ENCODE assay signal across 8 cellular contexts in the genomic region with DNA sequence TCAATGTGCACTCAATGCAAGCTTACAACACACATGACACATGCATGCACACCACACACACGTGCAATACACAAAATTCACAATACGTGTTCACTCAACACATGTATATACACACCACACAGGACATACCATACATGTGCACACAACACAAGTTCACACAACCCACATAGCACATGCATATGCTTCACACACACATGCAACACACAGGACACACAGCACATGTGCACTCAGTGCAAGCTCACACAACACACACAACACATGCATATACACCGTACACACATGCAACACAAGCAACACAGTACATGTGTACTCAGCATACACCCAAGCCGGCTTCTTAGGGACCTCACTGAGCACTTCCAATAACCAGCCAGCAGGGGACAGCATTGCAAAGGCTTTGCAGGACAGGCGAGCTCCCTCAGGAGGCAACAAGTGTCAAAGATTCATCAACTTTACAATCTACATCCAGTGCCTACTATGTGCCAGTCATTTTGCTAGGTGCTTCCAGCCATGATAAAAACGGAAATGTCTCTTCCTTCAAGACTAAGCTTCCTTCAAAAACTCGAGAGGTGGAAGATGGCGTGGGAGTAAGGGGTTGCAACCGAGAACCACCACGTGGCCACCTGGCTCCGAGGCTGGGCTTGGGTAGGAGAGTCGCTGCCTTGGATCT.
DNase-seq lines count a peak whose midpoint lies in the region; ATAC-seq and TF ChIP-seq lines count a peak whose summit lies in the region.

No MANE protein-coding gene starts in this region.

- no peaks in the 10 kb centered on the region for H3K36me3 Mint-ChIP-seq in CD4-positive, alpha-beta memory T cell
- no peaks in the 10 kb centered on the region for H3K36me3 Mint-ChIP-seq in activated T-cell treated with anti-CD3 and anti-CD28 coated beads, Interleukin-2, amount 50 U/mL, for 72 hours (ENCODE audit: insufficient read depth in 2 of 2)

- H3K4me3 Mint-ChIP-seq in CD4-positive, alpha-beta memory T cell = no peak overlapping the region
- H3K4me3 Mint-ChIP-seq in activated T-cell treated with anti-CD3 and anti-CD28 coated beads, Interleukin-2, amount 50 U/mL, for 72 hours = no peak overlapping the region

- intact Hi-C loops in CD4-positive, alpha-beta memory T cell (cut with micrococcal nuclease) = loop anchor here (1.0 to 2.0 kb wide), 5 partner anchors 29 to 593 kb away; no protein-coding TSS in a partner anchor

- no peaks in the 10 kb centered on the region for H3K36me3 ChIP-seq in CD4-positive, alpha-beta memory T cell (ENCODE audit: insufficient read depth, low read length)
- no peaks in the 10 kb centered on the region for H3K36me3 ChIP-seq in neutrophil

- H3K4me1 ChIP-seq in CD4-positive, alpha-beta memory T cell (ENCODE audit: insufficient read depth, low read length) = peaks cover 12% of the 10 kb centered on the region
- no peaks in the 10 kb centered on the region for H3K4me1 ChIP-seq in neutrophil (ENCODE audit: control insufficient read depth in 1 of 2, insufficient read depth in 1 of 2, low read depth in 1 of 2, low read length in 1 of 2)

- H3K4me1 Mint-ChIP-seq in CD4-positive, alpha-beta memory T cell = peaks cover 5 to 15% (median 9%) of the 10 kb centered on the region in 4 donors
- peaks cover 14% of the 10 kb centered on the region for H3K4me1 Mint-ChIP-seq in activated T-cell treated with anti-CD3 and anti-CD28 coated beads, Interleukin-2, amount 50 U/mL, for 72 hours (ENCODE audit: low read depth)

- TF ChIP-seq CTCF in fibroblast of the aortic adventitia (IDR thresholded peaks at IDR 0.05; ENCODE audit: insufficient read depth, low read length) = peak; percentile 100
- peak; percentile 60 for TF ChIP-seq CTCF in neutrophil (IDR thresholded peaks at IDR 0.05)

- peak; percentile 68 to 74 (median 71) for DNase-seq in CD4-positive, alpha-beta memory T cell
- peak; percentile 39 for DNase-seq in HS-27A (ENCODE audit: low read depth)
- DNase-seq in RKO (ENCODE audit: low spot score) = peak; percentile 82
- peak; percentile 77 for DNase-seq in activated T-cell treated with anti-CD3 and anti-CD28 coated beads, Interleukin-2, amount 50 U/mL, for 72 hours
- peak; percentile 89 for DNase-seq in fibroblast of the aortic adventitia (ENCODE audit: low read depth)
- peak in 40 of 49 donors; percentile 3 to 73 (median 41) for DNase-seq in substantia nigra (lab: John Stamatoyannopoulos, UW)

- H3K27ac Mint-ChIP-seq in CD4-positive, alpha-beta memory T cell = no peak overlapping the region
- H3K27ac Mint-ChIP-seq in activated T-cell treated with anti-CD3 and anti-CD28 coated beads, Interleukin-2, amount 50 U/mL, for 72 hours = no peak overlapping the region

- H3K27me3 Mint-ChIP-seq in CD4-positive, alpha-beta memory T cell = peaks cover 42 to 44% of the 10 kb centered on the region in 2 donors
- peaks cover 83% of the 10 kb centered on the region for H3K27me3 Mint-ChIP-seq in activated T-cell treated with anti-CD3 and anti-CD28 coated beads, Interleukin-2, amount 50 U/mL, for 72 hours (ENCODE audit: low read depth)

- H3K9me3 Mint-ChIP-seq in CD4-positive, alpha-beta memory T cell = no peaks in the 10 kb centered on the region
- H3K9me3 Mint-ChIP-seq in activated T-cell treated with anti-CD3 and anti-CD28 coated beads, Interleukin-2, amount 50 U/mL, for 72 hours = no peaks in the 10 kb centered on the region

- CTCF ChIA-PET in CD4-positive, alpha-beta memory T cell (lab: Charles Lee; ENCODE audit: partially characterized antibody) = interaction anchor here (0.6 to 4.7 kb wide), 35 partner anchors 8 to 593 kb away, joined by 3 to 69 read pairs (median 3); no protein-coding TSS in a partner anchor

- peak; percentile 90 for ATAC-seq in GM19351 (IDR thresholded peaks at IDR 0.05; ENCODE audit: unreplicated experiment)
- peak; percentile 76 for ATAC-seq in activated T-cell treated with anti-CD3 and anti-CD28 coated beads, Interleukin-2, amount 50 U/mL, for 72 hours (replicated peaks in 1 of 2)

- H3K27me3 ChIP-seq in CD4-positive, alpha-beta memory T cell (ENCODE audit: insufficient read depth, low read length) = no peaks in the 10 kb centered on the region
- H3K27me3 ChIP-seq in neutrophil = peaks cover 37% of the 10 kb centered on the region

- POLR2A ChIA-PET in CD4-positive, alpha-beta memory T cell (lab: Charles Lee; ENCODE audit: partially characterized antibody) = interaction anchor here (0.9 kb wide), 1 partner anchor 243 kb away, joined by 3 read pairs; no protein-coding TSS in a partner anchor

- H3K9me3 ChIP-seq in CD4-positive, alpha-beta memory T cell (ENCODE audit: control insufficient read depth in 1 of 2, low read length in 2 of 2) = no peaks in the 10 kb centered on the region
- H3K9me3 ChIP-seq in neutrophil = no peaks in the 10 kb centered on the region

- H3K27ac ChIP-seq in CD4-positive, alpha-beta memory T cell (ENCODE audit: low read depth, low read length) = no peak overlapping the region
- H3K27ac ChIP-seq in neutrophil (no peak overlapping the region), substantia nigra (ENCODE audit: low read depth, low read length, poor library complexity, severe bottlenecking) (no peak overlapping the region)

- no peak overlapping the region for H3K4me3 ChIP-seq in CD4-positive, alpha-beta memory T cell (ENCODE audit: low read length in 2 of 2)
- H3K4me3 ChIP-seq in fibroblast of the aortic adventitia (ENCODE audit: low read depth, low read length) (no peak overlapping the region), neutrophil (ENCODE audit: low read depth in 1 of 2, low read length in 1 of 2) (no peak overlapping the region)

Comparison
In these comparisons a context has a peak if more than half of its experiments do, and no peak if none do; other contexts are left out.
1. DNase-seq: peak in every context shown above with its lines; median percentile 89 in fibroblast of the aortic adventitia; 82 in RKO; 77 in activated T-cell treated with anti-CD3 and anti-CD28 coated beads, Interleukin-2, amount 50 U/mL, for 72 hours; 71 in CD4-positive, alpha-beta memory T cell; 41 in substantia nigra; 39 in HS-27A.